In the genomic region with DNA sequence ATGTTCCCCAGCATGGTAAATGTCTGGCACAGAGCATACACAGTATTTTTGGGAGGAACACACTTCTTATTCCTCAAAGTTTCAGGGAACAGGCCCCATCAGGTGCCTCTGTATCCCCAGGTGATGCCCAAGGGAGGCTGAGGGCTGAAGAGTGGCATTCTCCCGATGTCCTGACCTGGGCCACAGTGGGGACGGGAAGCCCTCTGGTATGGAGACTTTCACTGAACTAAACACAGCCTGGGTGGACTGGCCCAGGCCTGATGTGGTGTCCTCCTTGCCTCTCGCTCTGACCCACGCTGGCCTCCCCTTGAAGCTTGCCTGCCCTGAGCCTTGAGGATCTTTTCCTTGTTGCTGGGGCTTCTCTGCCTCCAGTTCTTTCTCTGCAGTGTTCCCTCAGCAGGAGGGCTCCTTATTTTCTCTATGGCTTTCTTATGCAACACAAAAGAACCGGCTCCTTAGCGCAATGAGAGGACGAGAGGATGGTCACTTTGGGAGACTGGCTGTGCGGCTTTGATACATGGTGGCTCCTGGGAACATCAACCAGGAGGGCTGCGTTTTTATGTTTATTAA, we compare ENCODE assay signal across 15 cellular contexts.
"Had no signal": no experiment of that assay in that cellular context is flagged by ENCODE, and none has a peak within 500 bp of the region (broad histone marks: within the 10 kb centered on the region; RNA-seq: fewer than 3 reads in every experiment).

No MANE protein-coding gene starts in this region.

- H3K9me3 Mint-ChIP-seq: activated T-helper 2 cell treated with anti-CD3 and anti-CD28 coated beads, Interferon-gamma antibody, Interleukin-2, Interleukin-4, amounts not matched to agents 10 μg/mL and 5 μg/mL and 100 μg/mL, durations not matched to agents 14 hours and 24 hours and 36 hours; central memory CD8-positive, alpha-beta T cell; naive B cell; stimulated activated naive CD8-positive, alpha-beta T cell treated with anti-CD3 and anti-CD28 coated beads, Interleukin-15, amount 100 ng/mL, for 72 hours had no signal

- H3K27ac Mint-ChIP-seq: activated T-helper 2 cell treated with anti-CD3 and anti-CD28 coated beads, Interferon-gamma antibody, Interleukin-2, Interleukin-4, amounts not matched to agents 10 μg/mL and 5 μg/mL and 100 μg/mL, durations not matched to agents 14 hours and 24 hours and 36 hours had no signal

- H3K4me3 ChIP-seq: testis had no signal

- H3K9me3 ChIP-seq: testis had no signal

- H3K4me1 Mint-ChIP-seq: stimulated activated naive CD8-positive, alpha-beta T cell treated with anti-CD3 and anti-CD28 coated beads, Interleukin-15, amount 100 ng/mL, for 72 hours had no signal

- DNase-seq: activated naive CD4-positive, alpha-beta T cell treated with anti-CD3 and anti-CD28 coated beads, Interleukin-2, amount 50 U/mL, for 16 hours; dermis blood vessel endothelial cell; erythroblast; kidney; left ventricle myocardium superior; midbrain; occipital lobe; stimulated activated CD4-positive, alpha-beta T cell treated with anti-CD3 and anti-CD28 coated beads, Interleukin-4, amount 100 ng/mL, for 1 hour; stimulated activated naive CD8-positive, alpha-beta T cell treated with anti-CD3 and anti-CD28 coated beads, Interleukin-15, amount 100 ng/mL, for 72 hours; testis had no signal

- FAIRE-seq: kidney had no signal

- H3K27ac ChIP-seq: testis had no signal

- H3K36me3 Mint-ChIP-seq: brain, naive B cell had no signal

- H3K4me3 Mint-ChIP-seq: brain; central memory CD8-positive, alpha-beta T cell; stimulated activated naive CD8-positive, alpha-beta T cell treated with anti-CD3 and anti-CD28 coated beads, Interleukin-15, amount 100 ng/mL, for 72 hours had no signal

- H3K4me1 ChIP-seq: testis had no signal

- ATAC-seq: activated CD4-positive, CD25-positive, alpha-beta regulatory T cell treated with anti-CD3 and anti-CD28 coated beads, Interleukin-2, amount 50 U/mL, for 24 hours; left ventricle myocardium superior had no signal

- H3K27me3 ChIP-seq: testis had no signal
